ENCODE assay signal across 2 cellular contexts in the genomic region with DNA sequence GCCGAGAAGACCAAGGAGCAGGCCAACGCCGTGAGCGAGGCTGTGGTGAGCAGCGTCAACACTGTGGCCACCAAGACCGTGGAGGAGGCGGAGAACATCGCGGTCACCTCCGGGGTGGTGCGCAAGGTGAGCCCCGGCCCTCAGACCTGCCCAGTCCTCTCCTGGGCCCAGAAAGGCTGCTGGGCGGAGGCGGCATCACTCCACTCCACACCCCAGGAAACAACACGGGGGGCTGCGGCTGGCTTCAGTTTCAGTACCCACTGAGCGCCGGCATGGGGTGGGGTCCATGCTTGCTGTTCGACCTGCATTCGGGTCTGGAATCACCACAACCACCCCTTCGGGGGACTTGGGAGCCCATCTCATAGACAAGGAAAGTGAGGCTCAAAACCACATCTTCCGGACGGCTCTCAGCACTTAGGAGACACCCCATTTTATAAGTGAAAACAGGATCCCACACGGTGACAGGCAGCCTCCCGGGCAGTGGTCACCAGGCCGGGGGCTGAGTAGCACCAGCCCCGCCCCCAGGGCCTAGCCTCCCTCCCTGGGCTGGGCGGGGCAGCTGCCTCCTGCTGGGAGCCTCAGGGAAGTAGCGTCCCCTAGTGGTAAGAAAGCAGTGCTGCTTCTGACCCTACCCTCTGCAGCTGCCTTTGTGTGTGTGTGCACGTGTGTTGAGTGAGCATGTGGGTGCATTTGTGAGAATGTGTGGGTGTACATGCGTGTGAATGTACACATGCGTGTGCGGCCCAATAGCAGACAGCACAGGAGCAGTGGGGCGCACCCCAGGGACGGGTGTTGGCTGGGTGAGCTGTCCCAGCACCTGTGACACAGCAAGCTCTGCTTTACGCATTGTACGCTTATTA.
A peak's percentile ranks its signal among the peaks of the same experiment; 100 is the strongest.
TF ChIP-seq lines count a peak whose summit lies in the region.

No MANE protein-coding gene starts in this region.

TF ChIP-seq in SK-N-SH treated with all-trans-retinoic acid at 6 μM for 48 hours, 23 proteins besides CTCF, POLR2A, EP300 and RAD21:
- TF ChIP-seq RARB (CRISPR knock-in tag; IDR thresholded peaks at IDR 0.05) (no peak), PPARA (CRISPR knock-in tag; IDR thresholded peaks at IDR 0.05; ENCODE audit: borderline replicate concordance) (no peak), ZNF565 (CRISPR knock-in tag; conservative IDR thresholded peaks at IDR 0.05; ENCODE audit: low read depth) (no peak), GLIS3 (CRISPR knock-in tag; IDR thresholded peaks at IDR 0.05) (no peak), ZNF8 (CRISPR knock-in tag; IDR thresholded peaks at IDR 0.05) (no peak), TSHZ2 (CRISPR knock-in tag; IDR thresholded peaks at IDR 0.05) (no peak), OSR1 (CRISPR knock-in tag; IDR thresholded peaks at IDR 0.05) (no peak), SNAI2 (CRISPR knock-in tag; IDR thresholded peaks at IDR 0.05) (no peak), BACH2 (CRISPR knock-in tag; IDR thresholded peaks at IDR 0.05; ENCODE audit: borderline replicate concordance) (no peak), ARNTL (CRISPR knock-in tag; IDR thresholded peaks at IDR 0.05; ENCODE audit: borderline replicate concordance, low read depth) (no peak), CSRNP3 (CRISPR knock-in tag; IDR thresholded peaks at IDR 0.05) (no peak), TOX (CRISPR knock-in tag; IDR thresholded peaks at IDR 0.05; ENCODE audit: borderline replicate concordance) (no peak)
- TF ChIP-seq, protein P1, sequence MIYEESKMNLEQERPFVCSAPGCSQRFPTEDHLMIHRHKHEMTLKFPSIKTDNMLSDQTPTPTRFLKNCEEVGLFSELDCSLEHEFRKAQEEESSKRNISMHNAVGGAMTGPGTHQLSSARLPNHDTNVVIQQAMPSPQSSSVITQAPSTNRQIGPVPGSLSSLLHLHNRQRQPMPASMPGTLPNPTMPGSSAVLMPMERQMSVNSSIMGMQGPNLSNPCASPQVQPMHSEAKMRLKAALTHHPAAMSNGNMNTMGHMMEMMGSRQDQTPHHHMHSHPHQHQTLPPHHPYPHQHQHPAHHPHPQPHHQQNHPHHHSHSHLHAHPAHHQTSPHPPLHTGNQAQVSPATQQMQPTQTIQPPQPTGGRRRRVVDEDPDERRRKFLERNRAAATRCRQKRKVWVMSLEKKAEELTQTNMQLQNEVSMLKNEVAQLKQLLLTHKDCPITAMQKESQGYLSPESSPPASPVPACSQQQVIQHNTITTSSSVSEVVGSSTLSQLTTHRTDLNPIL (CRISPR knock-in tag; IDR thresholded peaks at IDR 0.05; ENCODE audit: low read depth): no peak

TF ChIP-seq in H1, 55 proteins besides CTCF, POLR2A, EP300 and RAD21:
- TF ChIP-seq HDAC2 (IDR thresholded peaks at IDR 0.05; ENCODE audit: borderline replicate concordance in 1 of 2, low read depth in 2 of 2, low read length in 2 of 2) (no peak), SUZ12 (IDR thresholded peaks at IDR 0.05; ENCODE audit: low read length) (no peak), YY1 (IDR thresholded peaks at IDR 0.05; ENCODE audit: low read depth, low read length) (peak; percentile 17; the same call in 1 of the 2 replicates), CHD2 (IDR thresholded peaks at IDR 0.05; ENCODE audit: low read length) (no peak), PHF8 (conservative IDR thresholded peaks at IDR 0.05; ENCODE audit: low read depth, low read length) (no peak), MAX (IDR thresholded peaks at IDR 0.05) (peak; percentile 86), RBBP5 (IDR thresholded peaks at IDR 0.05; ENCODE audit: borderline replicate concordance, low read depth, low read length) (no peak), SIRT6 (IDR thresholded peaks at IDR 0.05; ENCODE audit: low read length) (no peak), KDM1A (IDR thresholded peaks at IDR 0.05; ENCODE audit: borderline replicate concordance, low read length) (peak; percentile 69; the same call in 1 of the 2 replicates), SIX5 (IDR thresholded peaks at IDR 0.05; ENCODE audit: low read depth, low read length) (no peak), USF2 (IDR thresholded peaks at IDR 0.05; ENCODE audit: low read length) (0 out of 2 replicates have a peak, but pooled peaks have one; percentile 22), TBP (IDR thresholded peaks at IDR 0.05; ENCODE audit: low read depth, low read length) (no peak), SP2 (IDR thresholded peaks at IDR 0.05; ENCODE audit: low read length) (no peak), CHD1 (IDR thresholded peaks at IDR 0.05; ENCODE audit: low read depth, low read length) (no peak), GTF2F1 (IDR thresholded peaks at IDR 0.05; ENCODE audit: borderline replicate concordance, low read depth, low read length) (no peak), SP4 (IDR thresholded peaks at IDR 0.05; ENCODE audit: low read length) (no peak), BRCA1 (IDR thresholded peaks at IDR 0.05; ENCODE audit: low read depth, low read length) (no peak), JUND (IDR thresholded peaks at IDR 0.05; ENCODE audit: low read length) (peak; percentile 37; the same call in 1 of the 2 replicates), ZNF274 (IDR thresholded peaks at IDR 0.05; ENCODE audit: borderline replicate concordance, extremely low read depth, low read length) (no peak), ASH2L (IDR thresholded peaks at IDR 0.05; ENCODE audit: low read length) (no peak), BACH1 (IDR thresholded peaks at IDR 0.05; ENCODE audit: low read length) (no peak), TCF12 (IDR thresholded peaks at IDR 0.05; ENCODE audit: low read depth, low read length) (no peak), TAF1 (IDR thresholded peaks at IDR 0.05; ENCODE audit: low read depth, low read length) (0 out of 2 replicates have a peak, but pooled peaks have one; percentile 16)
